In the genomic region with DNA sequence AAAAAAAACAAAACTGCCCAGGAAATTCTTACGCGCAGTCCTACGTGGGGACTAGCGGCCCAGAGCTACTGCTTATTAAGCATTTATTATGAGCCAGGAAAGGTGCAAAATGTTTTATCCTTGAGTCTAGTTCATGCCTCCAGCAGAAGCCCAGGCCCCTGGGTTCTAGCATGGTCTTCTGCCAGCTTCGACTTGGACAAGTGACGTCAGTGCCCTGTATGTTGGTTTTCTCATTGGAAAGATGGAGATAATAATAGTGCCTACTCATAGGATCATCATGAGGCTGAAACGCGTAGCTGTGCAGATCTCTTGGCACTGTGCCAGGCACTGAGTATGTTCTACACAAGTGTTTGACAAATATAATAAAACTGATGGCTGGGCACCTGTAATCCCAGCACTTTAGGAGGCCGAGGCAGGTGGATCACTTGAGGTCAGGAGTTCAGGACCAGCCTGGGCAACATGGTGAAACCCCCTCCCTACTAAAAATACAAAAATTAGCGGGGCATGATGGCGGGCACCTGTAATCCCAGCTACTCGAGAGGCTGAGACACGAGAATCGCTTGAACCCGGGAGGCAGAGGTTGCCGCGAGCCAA, we compare ENCODE assay signal across 1 cellular context.
A peak's percentile ranks its signal among the peaks of the same experiment; 100 is the strongest.
TF ChIP-seq lines count a peak whose summit lies in the region.

No MANE protein-coding gene starts in this region.

TF ChIP-seq in HEK293, 187 proteins besides CTCF, POLR2A, EP300 and RAD21 (continued from another document and continues in another):
- no peak for TF ChIP-seq REST (tag by site-specific recombination; IDR thresholded peaks at IDR 0.05)
- TF ChIP-seq, protein P1, sequence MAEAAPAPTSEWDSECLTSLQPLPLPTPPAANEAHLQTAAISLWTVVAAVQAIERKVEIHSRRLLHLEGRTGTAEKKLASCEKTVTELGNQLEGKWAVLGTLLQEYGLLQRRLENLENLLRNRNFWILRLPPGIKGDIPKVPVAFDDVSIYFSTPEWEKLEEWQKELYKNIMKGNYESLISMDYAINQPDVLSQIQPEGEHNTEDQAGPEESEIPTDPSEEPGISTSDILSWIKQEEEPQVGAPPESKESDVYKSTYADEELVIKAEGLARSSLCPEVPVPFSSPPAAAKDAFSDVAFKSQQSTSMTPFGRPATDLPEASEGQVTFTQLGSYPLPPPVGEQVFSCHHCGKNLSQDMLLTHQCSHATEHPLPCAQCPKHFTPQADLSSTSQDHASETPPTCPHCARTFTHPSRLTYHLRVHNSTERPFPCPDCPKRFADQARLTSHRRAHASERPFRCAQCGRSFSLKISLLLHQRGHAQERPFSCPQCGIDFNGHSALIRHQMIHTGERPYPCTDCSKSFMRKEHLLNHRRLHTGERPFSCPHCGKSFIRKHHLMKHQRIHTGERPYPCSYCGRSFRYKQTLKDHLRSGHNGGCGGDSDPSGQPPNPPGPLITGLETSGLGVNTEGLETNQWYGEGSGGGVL (tag by site-specific recombination; IDR thresholded peaks at IDR 0.05): peak; percentile 76
- TF ChIP-seq ZNF843 (tag by site-specific recombination; IDR thresholded peaks at IDR 0.05): no peak
- no peak for TF ChIP-seq ZNF658 (tag by site-specific recombination; IDR thresholded peaks at IDR 0.05)
- TF ChIP-seq, protein P2, sequence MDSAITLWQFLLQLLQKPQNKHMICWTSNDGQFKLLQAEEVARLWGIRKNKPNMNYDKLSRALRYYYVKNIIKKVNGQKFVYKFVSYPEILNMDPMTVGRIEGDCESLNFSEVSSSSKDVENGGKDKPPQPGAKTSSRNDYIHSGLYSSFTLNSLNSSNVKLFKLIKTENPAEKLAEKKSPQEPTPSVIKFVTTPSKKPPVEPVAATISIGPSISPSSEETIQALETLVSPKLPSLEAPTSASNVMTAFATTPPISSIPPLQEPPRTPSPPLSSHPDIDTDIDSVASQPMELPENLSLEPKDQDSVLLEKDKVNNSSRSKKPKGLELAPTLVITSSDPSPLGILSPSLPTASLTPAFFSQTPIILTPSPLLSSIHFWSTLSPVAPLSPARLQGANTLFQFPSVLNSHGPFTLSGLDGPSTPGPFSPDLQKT (IDR thresholded peaks at IDR 0.05; ENCODE audit: borderline replicate concordance, low read depth, low read length): no peak
- TF ChIP-seq, protein P3, sequence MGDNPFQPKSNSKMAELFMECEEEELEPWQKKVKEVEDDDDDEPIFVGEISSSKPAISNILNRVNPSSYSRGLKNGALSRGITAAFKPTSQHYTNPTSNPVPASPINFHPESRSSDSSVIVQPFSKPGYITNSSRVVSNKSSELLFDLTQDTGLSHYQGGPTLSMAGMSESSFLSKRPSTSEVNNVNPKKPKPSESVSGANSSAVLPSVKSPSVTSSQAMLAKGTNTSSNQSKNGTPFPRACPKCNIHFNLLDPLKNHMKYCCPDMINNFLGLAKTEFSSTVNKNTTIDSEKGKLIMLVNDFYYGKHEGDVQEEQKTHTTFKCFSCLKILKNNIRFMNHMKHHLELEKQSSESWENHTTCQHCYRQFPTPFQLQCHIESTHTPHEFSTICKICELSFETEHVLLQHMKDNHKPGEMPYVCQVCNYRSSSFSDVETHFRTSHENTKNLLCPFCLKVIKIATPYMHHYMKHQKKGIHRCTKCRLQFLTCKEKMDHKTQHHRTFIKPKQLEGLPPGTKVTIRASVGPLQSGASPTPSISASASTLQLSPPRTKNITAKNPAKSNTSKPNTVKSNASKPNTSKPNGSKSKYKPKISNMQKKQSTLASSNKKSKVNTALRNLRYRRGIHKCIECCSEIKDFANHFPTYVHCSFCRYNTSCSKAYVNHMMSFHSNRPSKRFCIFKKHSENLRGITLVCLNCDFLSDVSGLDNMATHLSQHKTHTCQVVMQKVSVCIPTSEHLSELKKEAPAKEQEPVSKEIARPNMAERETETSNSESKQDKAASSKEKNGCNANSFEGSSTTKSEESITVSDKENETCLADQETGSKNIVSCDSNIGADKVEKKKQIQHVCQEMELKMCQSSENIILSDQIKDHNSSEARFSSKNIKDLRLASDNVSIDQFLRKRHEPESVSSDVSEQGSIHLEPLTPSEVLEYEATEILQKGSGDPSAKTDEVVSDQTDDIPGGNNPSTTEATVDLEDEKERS (tag by site-specific recombination; IDR thresholded peaks at IDR 0.05): no peak
- TF ChIP-seq, protein P4, sequence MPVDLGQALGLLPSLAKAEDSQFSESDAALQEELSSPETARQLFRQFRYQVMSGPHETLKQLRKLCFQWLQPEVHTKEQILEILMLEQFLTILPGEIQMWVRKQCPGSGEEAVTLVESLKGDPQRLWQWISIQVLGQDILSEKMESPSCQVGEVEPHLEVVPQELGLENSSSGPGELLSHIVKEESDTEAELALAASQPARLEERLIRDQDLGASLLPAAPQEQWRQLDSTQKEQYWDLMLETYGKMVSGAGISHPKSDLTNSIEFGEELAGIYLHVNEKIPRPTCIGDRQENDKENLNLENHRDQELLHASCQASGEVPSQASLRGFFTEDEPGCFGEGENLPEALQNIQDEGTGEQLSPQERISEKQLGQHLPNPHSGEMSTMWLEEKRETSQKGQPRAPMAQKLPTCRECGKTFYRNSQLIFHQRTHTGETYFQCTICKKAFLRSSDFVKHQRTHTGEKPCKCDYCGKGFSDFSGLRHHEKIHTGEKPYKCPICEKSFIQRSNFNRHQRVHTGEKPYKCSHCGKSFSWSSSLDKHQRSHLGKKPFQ (tag by site-specific recombination; IDR thresholded peaks at IDR 0.05): no peak
- TF ChIP-seq BCL11A (tag by site-specific recombination; IDR thresholded peaks at IDR 0.05; ENCODE audit: low read depth): peak; percentile 69; the same call in 1 of the 2 replicates
- TF ChIP-seq ZNF670 (tag by site-specific recombination; IDR thresholded peaks at IDR 0.05; ENCODE audit: low read depth): no peak
- TF ChIP-seq INSM2 (tag by site-specific recombination; IDR thresholded peaks at IDR 0.05): peak; percentile 78
- TF ChIP-seq ZNF19 (tag by site-specific recombination; IDR thresholded peaks at IDR 0.05; ENCODE audit: low read depth): no peak
- peak; percentile 84 for TF ChIP-seq ZBTB21 (tag by site-specific recombination; IDR thresholded peaks at IDR 0.05)
- no peak for TF ChIP-seq HOXA7 (CRISPR knock-in tag; IDR thresholded peaks at IDR 0.05; ENCODE audit: borderline replicate concordance)
- TF ChIP-seq ZNF514 (tag by site-specific recombination; IDR thresholded peaks at IDR 0.05): no peak
- TF ChIP-seq, protein P5, sequence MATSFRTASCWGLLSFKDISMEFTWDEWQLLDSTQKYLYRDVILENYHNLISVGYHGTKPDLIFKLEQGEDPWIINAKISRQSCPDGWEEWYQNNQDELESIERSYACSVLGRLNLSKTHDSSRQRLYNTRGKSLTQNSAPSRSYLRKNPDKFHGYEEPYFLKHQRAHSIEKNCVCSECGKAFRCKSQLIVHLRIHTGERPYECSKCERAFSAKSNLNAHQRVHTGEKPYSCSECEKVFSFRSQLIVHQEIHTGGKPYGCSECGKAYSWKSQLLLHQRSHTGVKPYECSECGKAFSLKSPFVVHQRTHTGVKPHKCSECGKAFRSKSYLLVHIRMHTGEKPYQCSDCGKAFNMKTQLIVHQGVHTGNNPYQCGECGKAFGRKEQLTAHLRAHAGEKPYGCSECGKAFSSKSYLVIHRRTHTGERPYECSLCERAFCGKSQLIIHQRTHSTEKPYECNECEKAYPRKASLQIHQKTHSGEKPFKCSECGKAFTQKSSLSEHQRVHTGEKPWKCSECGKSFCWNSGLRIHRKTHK (tag by site-specific recombination; IDR thresholded peaks at IDR 0.05): no peak
- peak; percentile 90 for TF ChIP-seq SCRT2 (tag by site-specific recombination; IDR thresholded peaks at IDR 0.05)
- TF ChIP-seq ZNF530 (tag by site-specific recombination; IDR thresholded peaks at IDR 0.05; ENCODE audit: low read depth): no peak
- peak; percentile 76 for TF ChIP-seq ZNF335 (tag by site-specific recombination; conservative IDR thresholded peaks at IDR 0.05)
- TF ChIP-seq IKZF3 (tag by site-specific recombination; IDR thresholded peaks at IDR 0.05): 0 out of 2 replicates have a peak, but pooled peaks have one; percentile 28
- TF ChIP-seq KLF7 (tag by site-specific recombination; IDR thresholded peaks at IDR 0.05; ENCODE audit: borderline replicate concordance): no peak
- TF ChIP-seq ZNF426 (tag by site-specific recombination; IDR thresholded peaks at IDR 0.05): no peak
- peak; percentile 100 for TF ChIP-seq ZNF660 (tag by site-specific recombination; IDR thresholded peaks at IDR 0.05)
- TF ChIP-seq ZNF623 (tag by site-specific recombination; IDR thresholded peaks at IDR 0.05): no peak
- TF ChIP-seq ZNF394 (tag by site-specific recombination; IDR thresholded peaks at IDR 0.05; ENCODE audit: borderline replicate concordance): peak; percentile 46; the same call in 1 of the 2 replicates
- no peak for TF ChIP-seq ZBTB48 (tag by site-specific recombination; IDR thresholded peaks at IDR 0.05)
- TF ChIP-seq ZNF48 (tag by site-specific recombination; IDR thresholded peaks at IDR 0.05): no peak
- TF ChIP-seq, protein P6, sequence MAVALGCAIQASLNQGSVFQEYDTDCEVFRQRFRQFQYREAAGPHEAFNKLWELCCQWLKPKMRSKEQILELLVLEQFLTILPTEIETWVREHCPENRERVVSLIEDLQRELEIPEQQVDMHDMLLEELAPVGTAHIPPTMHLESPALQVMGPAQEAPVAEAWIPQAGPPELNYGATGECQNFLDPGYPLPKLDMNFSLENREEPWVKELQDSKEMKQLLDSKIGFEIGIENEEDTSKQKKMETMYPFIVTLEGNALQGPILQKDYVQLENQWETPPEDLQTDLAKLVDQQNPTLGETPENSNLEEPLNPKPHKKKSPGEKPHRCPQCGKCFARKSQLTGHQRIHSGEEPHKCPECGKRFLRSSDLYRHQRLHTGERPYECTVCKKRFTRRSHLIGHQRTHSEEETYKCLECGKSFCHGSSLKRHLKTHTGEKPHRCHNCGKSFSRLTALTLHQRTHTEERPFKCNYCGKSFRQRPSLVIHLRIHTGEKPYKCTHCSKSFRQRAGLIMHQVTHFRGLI (tag by site-specific recombination; IDR thresholded peaks at IDR 0.05): peak; percentile 54; the same call in 1 of the 2 replicates
- TF ChIP-seq SALL2 (tag by site-specific recombination; IDR thresholded peaks at IDR 0.05; ENCODE audit: borderline replicate concordance): peak; percentile 87; the same call in 1 of the 2 replicates
- TF ChIP-seq ZNF174 (tag by site-specific recombination; IDR thresholded peaks at IDR 0.05): peak; percentile 100
